ENCODE assay signal across 8 cellular contexts in the genomic region with DNA sequence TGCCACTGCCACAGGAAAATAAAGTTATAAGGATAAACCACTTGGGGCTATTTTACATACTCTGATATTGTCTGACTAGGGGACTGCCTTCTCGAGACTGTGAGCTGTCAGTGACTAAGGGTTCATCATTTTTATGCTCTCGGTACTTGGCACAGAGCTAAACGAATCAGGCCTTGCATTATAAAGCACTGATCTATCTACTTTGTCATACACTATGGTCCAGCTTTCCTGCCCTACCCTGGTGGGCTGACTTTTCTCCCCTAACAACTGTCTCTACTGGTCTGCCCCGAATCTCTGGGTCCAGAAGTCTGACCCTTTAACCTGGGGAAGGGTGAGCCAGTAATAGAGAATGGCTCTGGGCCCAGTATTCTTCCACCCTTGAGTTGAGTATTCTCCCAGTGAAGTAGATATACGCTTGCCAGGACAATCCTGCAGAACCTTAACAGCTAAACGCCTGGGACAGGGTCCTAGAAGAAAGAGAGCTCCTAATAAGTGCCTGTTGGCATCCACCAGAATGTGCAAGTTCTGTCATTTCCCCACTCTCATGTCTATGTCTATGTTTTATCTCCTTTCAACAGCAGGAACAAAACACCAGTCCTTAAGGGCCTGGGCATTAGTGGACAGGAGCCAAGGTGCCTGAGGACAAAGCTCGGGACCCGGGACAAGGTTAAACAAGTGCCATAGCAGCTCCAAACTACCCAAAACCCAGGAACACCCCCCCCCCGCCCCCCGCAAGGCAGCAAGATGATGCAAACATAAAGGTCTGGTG. TPM values are rescaled to one million over a fixed set of nuclear protein-coding genes. Genes with fewer than 3 reads are reported as not detected.
DNase-seq lines count a peak whose midpoint lies in the region; ATAC-seq and TF ChIP-seq lines count a peak whose summit lies in the region.

No MANE protein-coding gene starts in this region.

- peaks cover 0 to 23% (median 3%) of the 10 kb centered on the region in 9 donors for H3K36me3 ChIP-seq in heart left ventricle
- H3K36me3 ChIP-seq in skeletal muscle satellite cell (ENCODE audit: insufficient read depth, low read length), result peaks cover 26% of the 10 kb centered on the region

- H3K9me3 ChIP-seq in heart left ventricle (no peaks in the 10 kb centered on the region), skeletal muscle satellite cell (replicated peaks; ENCODE audit: low read length) (no peaks in the 10 kb centered on the region)

- H3K4me2 ChIP-seq in skeletal muscle satellite cell (ENCODE audit: low read length), result peak overlapping the region; percentile 99

- peak overlapping the region; percentile 75 to 96 (median 90) for H3K27ac ChIP-seq in heart left ventricle

- intact Hi-C loops in heart left ventricle (cut with DNase I), result no loop called here

- WGBS in heart left ventricle, 4 donors, result 30 to 36% (median 33%) methylated on average over 10 of the region's 10 CpGs

- no peak for TF ChIP-seq POLR2A in heart left ventricle (IDR thresholded peaks at IDR 0.05)

- H3K4me1 ChIP-seq in heart left ventricle (peaks cover 0 to 53% (median 23%) of the 10 kb centered on the region in 12 donors), skeletal muscle satellite cell (ENCODE audit: control insufficient read depth, insufficient read depth, low read length) (peaks cover 52% of the 10 kb centered on the region)

- H3K27me3 ChIP-seq in heart left ventricle, result peaks cover 0 to 16% (median 0%) of the 10 kb centered on the region in 9 donors
- no peaks in the 10 kb centered on the region for H3K27me3 ChIP-seq in skeletal muscle satellite cell (ENCODE audit: control insufficient read depth, insufficient read depth, low read length)

- ATAC-seq in heart left ventricle, result peak; percentile 10 to 64 (median 26)
- ATAC-seq in HG03460 (IDR thresholded peaks at IDR 0.05; ENCODE audit: unreplicated experiment), result no peak
- ATAC-seq in GM19452 (IDR thresholded peaks at IDR 0.05; ENCODE audit: unreplicated experiment), result no peak

- DNase-seq in GM12865 (ENCODE audit: low read depth) (no peak), heart left ventricle (peak in 3 of 5 donors; percentile 23 to 68 (median 56)), SW 1271 (lab: John Stamatoyannopoulos, UW) (no peak), medulla oblongata (ENCODE audit: extremely low spot score) (no peak)

- TF ChIP-seq CTCF in GM12865 (IDR thresholded peaks at IDR 0.05; ENCODE audit: insufficient read depth, low read depth, low read length, missing control alignments) (no peak), WI38 (IDR thresholded peaks at IDR 0.05; ENCODE audit: low read depth, low read length) (no peak), heart left ventricle (IDR thresholded peaks at IDR 0.05) (no peak)

- H3K9ac ChIP-seq in skeletal muscle satellite cell (ENCODE audit: low read depth, low read length), result peak overlapping the region; percentile 94

- H3K4me3 ChIP-seq in GM12865 (ENCODE audit: low read depth, low read length), result peak overlapping the region; percentile 54
- peak overlapping the region; percentile 79 for H3K4me3 ChIP-seq in WI38 (ENCODE audit: low read depth, low read length)
- H3K4me3 ChIP-seq in heart left ventricle, result peak overlapping the region; percentile 69 to 97 (median 82)
- H3K4me3 ChIP-seq in skeletal muscle satellite cell (ENCODE audit: low read length), result peak overlapping the region; percentile 96

RNA-seq across cellular contexts. Expression of gene LARP6, which starts 1.3 kb away (rescaled TPM):
- total RNA-seq in heart left ventricle, result 10 to 100 TPM; 31.8 to 73.1 (median 45.0) TPM
- polyA plus RNA-seq in heart left ventricle, result 10 to 100 TPM; 18.9 to 32.7 TPM
- total RNA-seq in skeletal muscle satellite cell (2012; rRNA removed), result 37.5 and 45.7 TPM in 2 replicates

RNA-seq across cellular contexts. Expression of gene THAP10, which starts 39.5 kb away (rescaled TPM):
- 1 to 10 TPM; 2.8 to 5.9 (median 5.1) TPM for total RNA-seq in heart left ventricle
- 1 to 10 TPM; 1.7 to 5.5 TPM for polyA plus RNA-seq in heart left ventricle
- total RNA-seq in skeletal muscle satellite cell (2012; rRNA removed), result 2.0 and 2.4 TPM in 2 replicates

RNA-seq across cellular contexts. Expression of gene LRRC49, which starts 39.9 kb away (rescaled TPM):
- 100 to 1,000 TPM in 2 of 9 donors, 10 to 100 TPM in 7; 22.4 to 123 (median 60.3) TPM for total RNA-seq in heart left ventricle
- polyA plus RNA-seq in heart left ventricle, result 100 to 1,000 TPM in 1 of 2 donors, 10 to 100 TPM in 1; 13.3 to 115 TPM
- total RNA-seq in skeletal muscle satellite cell (2012; rRNA removed), result 6.3 and 6.6 TPM in 2 replicates

Comparison
In these comparisons a context has a peak if more than half of its experiments do, and no peak if none do; other contexts are left out.
1. DNase-seq: peak in heart left ventricle (3 of 5); none in GM12865 (single experiment), SW 1271 (0 of 2) and medulla oblongata (single experiment).
2. ATAC-seq: peak in heart left ventricle (4 of 4); none in HG03460 (single experiment) and GM19452 (single experiment).
3. Peak in every context shown above with its lines, with median percentiles within 50 percentile points of each other: H3K4me3 ChIP-seq.